Comparison of ENCODE assay signal across 10 cellular contexts in the genomic region with DNA sequence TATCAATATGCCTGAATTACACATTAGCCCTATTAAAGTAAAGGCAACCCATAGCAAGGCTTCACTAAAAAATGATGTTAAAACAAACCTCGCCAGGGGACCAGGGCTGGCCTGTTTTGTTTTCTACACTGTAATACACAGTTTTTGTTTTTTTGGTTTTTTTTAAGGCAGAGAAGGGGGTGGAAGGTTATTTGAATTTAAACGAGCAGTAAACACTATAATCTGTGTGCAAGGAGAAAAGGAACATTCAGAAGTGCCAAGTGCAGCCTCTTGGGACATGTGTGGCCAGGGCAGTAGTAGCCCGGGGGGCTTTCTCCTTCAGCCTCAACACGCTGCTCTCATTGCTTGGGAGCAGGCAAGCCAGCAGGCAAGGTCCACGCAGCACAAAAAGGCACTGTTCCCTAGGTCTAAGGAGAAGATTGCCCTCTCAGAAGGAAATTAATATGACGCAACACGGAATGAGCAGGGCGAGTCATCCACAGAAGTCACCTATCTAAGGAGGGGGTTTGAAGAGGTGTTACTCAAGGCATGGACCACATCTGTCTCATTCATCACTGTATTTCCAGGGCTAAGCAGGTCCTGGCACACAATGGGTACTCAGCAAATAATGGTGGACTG. TPM values are rescaled to one million over a fixed set of nuclear protein-coding genes. Genes with fewer than 3 reads are reported as not detected.
DNase-seq lines count a peak whose midpoint lies in the region; ATAC-seq and TF ChIP-seq lines count a peak whose summit lies in the region.
"Had no signal": no experiment of that assay in that cellular context is flagged by ENCODE, and none has a peak within 500 bp of the region (broad histone marks: within the 10 kb centered on the region; RNA-seq: fewer than 3 reads in every experiment).

No MANE protein-coding gene starts in this region.

- H4K5ac ChIP-seq in H9 (ENCODE audit: insufficient read length, low read depth, low read length), result no peak overlapping the region

- no peaks in the 10 kb centered on the region for H3K9me3 ChIP-seq in H9 (ENCODE audit: control insufficient read depth, low read depth, low read length)
- H3K9me3 ChIP-seq in PC-9 (ENCODE audit: insufficient read depth, low read depth), result no peaks in the 10 kb centered on the region
- no peaks in the 10 kb centered on the region for H3K9me3 ChIP-seq in stomach

- H3T11ph ChIP-seq in H9 (ENCODE audit: low read length), result no peak overlapping the region

- CTCF ChIA-PET in PC-9 (lab: Charles Lee), result no interaction called here

- H3K4me3 Mint-ChIP-seq in H9, result no peak overlapping the region
- H3K4me3 Mint-ChIP-seq: central memory CD8-positive, alpha-beta T cell had no signal

- H4K8ac ChIP-seq in H9 (replicated peaks; ENCODE audit: insufficient read length, low read depth, low read length), result no peak overlapping the region

- H3K9me3 Mint-ChIP-seq in H9, result no peaks in the 10 kb centered on the region
- H3K9me3 Mint-ChIP-seq: central memory CD8-positive, alpha-beta T cell had no signal

- no peak for TF ChIP-seq EP300 in stomach (IDR thresholded peaks at IDR 0.05)

- no peak for TF ChIP-seq POLR2A in stomach (IDR thresholded peaks at IDR 0.05)

- H3K56ac ChIP-seq in H9 (ENCODE audit: insufficient read length, low read depth, low read length), result no peak overlapping the region

- no peak overlapping the region for H2AK5ac ChIP-seq in H9 (ENCODE audit: insufficient read length, low read length)

- TF ChIP-seq CTCF in H9 (conservative IDR thresholded peaks at IDR 0.05) (no peak), PC-9 (conservative IDR thresholded peaks at IDR 0.05) (no peak), fibroblast of mammary gland (conservative IDR thresholded peaks at IDR 0.05; ENCODE audit: control insufficient read depth, insufficient read depth, low read depth, low read length) (no peak), stomach (IDR thresholded peaks at IDR 0.05) (no peak)

- no peaks in the 10 kb centered on the region for H3K23me2 ChIP-seq in H9 (ENCODE audit: insufficient read length, low read depth, low read length, poor library complexity, severe bottlenecking)

- H3K36me3 ChIP-seq in PC-9 (ENCODE audit: low read depth) (no peaks in the 10 kb centered on the region), stomach (peaks cover 0 to under 1% (median 0%) of the 10 kb centered on the region in 4 donors)

- H2AFZ ChIP-seq in H9 (ENCODE audit: low read length) (no peak overlapping the region), PC-9 (no peak overlapping the region)

- peaks cover 13 to 23% of the 10 kb centered on the region in 2 experiments for H3K4me1 Mint-ChIP-seq in H9

- peak overlapping the region; percentile 30 for H2BK5ac ChIP-seq in H9 (ENCODE audit: insufficient read length, low read length)

- POLR2A ChIA-PET in PC-9 (lab: Charles Lee; ENCODE audit: unreplicated experiment), result no interaction called here

- H3F3A ChIP-seq in PC-9 (ENCODE audit: insufficient read depth, low read depth), result no peaks in the 10 kb centered on the region

- DNase-seq in H9, result no peak
- DNase-seq in PC-9, result peak in 1 of 2 experiments; percentile 59
- peak; percentile 73 for DNase-seq in fibroblast of mammary gland (ENCODE audit: low read depth)
- DNase-seq in stomach, result no peak
- no peak for DNase-seq in NCI-H1417 (lab: John Stamatoyannopoulos, UW)
- DNase-seq in COLO668 (lab: John Stamatoyannopoulos, UW; ENCODE audit: unreplicated experiment), result no peak
- DNase-seq: left ventricle myocardium superior, Right ventricle myocardium superior had no signal

- H3K4me3 ChIP-seq in PC-9 (no peak overlapping the region), fibroblast of mammary gland (ENCODE audit: control insufficient read depth, low read depth, low read length) (no peak overlapping the region), stomach (no peak overlapping the region)

- H3K4me1 ChIP-seq in H9 (ENCODE audit: insufficient read depth, low read length) (no peaks in the 10 kb centered on the region), PC-9 (replicated peaks; ENCODE audit: insufficient read depth) (peaks cover 18% of the 10 kb centered on the region), stomach (peaks cover 64 to 100% (median 81%) of the 10 kb centered on the region in 4 donors)

- H3K4ac ChIP-seq in H9 (ENCODE audit: low read depth, low read length), result no peak overlapping the region

- intact Hi-C loops in PC-9 (cut with micrococcal nuclease; ENCODE audit: unreplicated experiment) (no loop called here), stomach (cut with DNase I; ENCODE audit: low total_unique reads) (no loop called here)

- no peak overlapping the region for H2BK120ac ChIP-seq in H9 (ENCODE audit: low read depth, low read length, poor library complexity, severe bottlenecking)

- H3K79me2 ChIP-seq in H9 (ENCODE audit: insufficient read depth, low read length) (no peaks in the 10 kb centered on the region), PC-9 (ENCODE audit: low read depth) (no peaks in the 10 kb centered on the region)

- H3K79me1 ChIP-seq in H9 (ENCODE audit: insufficient read depth, low read depth, low read length, poor library complexity, severe bottlenecking), result no peaks in the 10 kb centered on the region

- H3K23ac ChIP-seq in H9 (ENCODE audit: insufficient read length, low read depth, low read length), result no peak overlapping the region

- H3K27me3 ChIP-seq in H9 (ENCODE audit: insufficient read depth, low read length) (no peaks in the 10 kb centered on the region), PC-9 (ENCODE audit: insufficient read depth, low read depth) (no peaks in the 10 kb centered on the region), stomach (no peaks in the 10 kb centered on the region)

- BruUV-seq in PC-9 (replicated peaks; lab: Mats Ljungman, UMichigan), result no TSS peak

- H2BK15ac ChIP-seq in H9 (ENCODE audit: low read depth, low read length), result no peak overlapping the region

- no peak overlapping the region for H3K14ac ChIP-seq in H9 (ENCODE audit: insufficient read depth, low read length)

- ATAC-seq in GM19452 (IDR thresholded peaks at IDR 0.05; ENCODE audit: unreplicated experiment), result no peak
- ATAC-seq: left ventricle myocardium superior had no signal

- no peak overlapping the region for H3K9ac ChIP-seq in H9 (ENCODE audit: extremely low read depth, insufficient read length, low read length)

- no peak overlapping the region for H3K27ac ChIP-seq in H9 (ENCODE audit: insufficient read length, low read depth, low read length)
- no peak overlapping the region for H3K27ac ChIP-seq in PC-9
- peak overlapping the region in 3 of 5 donors; percentile 2 to 37 (median 2) for H3K27ac ChIP-seq in stomach

- no peak overlapping the region for H2BK12ac ChIP-seq in H9 (ENCODE audit: insufficient read length, low read depth, low read length)

- no peaks in the 10 kb centered on the region for H3K36me3 Mint-ChIP-seq in H9 (ENCODE audit: insufficient read depth in 1 of 3, low read depth in 3 of 3)

- H3K9me2 ChIP-seq in PC-9 (ENCODE audit: insufficient read depth), result no peaks in the 10 kb centered on the region

- no peak overlapping the region for H4K91ac ChIP-seq in H9 (ENCODE audit: insufficient read length, low read depth, low read length)

- H4K20me1 ChIP-seq in H9 (ENCODE audit: control insufficient read depth, insufficient read depth, insufficient read length), result no peaks in the 10 kb centered on the region
- no peaks in the 10 kb centered on the region for H4K20me1 ChIP-seq in PC-9 (ENCODE audit: insufficient read depth)

- no peak overlapping the region for H3K18ac ChIP-seq in H9 (ENCODE audit: insufficient read length, low read depth, low read length)

- no peak overlapping the region for H2BK20ac ChIP-seq in H9 (ENCODE audit: low read depth, low read length, poor library complexity, severe bottlenecking)

- no CpG with 5 or more reads among the region's 8 CpGs for WGBS in H9 (ENCODE audit: extremely low coverage, insufficient read length, low lambda C conversion rate)
- WGBS in stomach, 5 donors, result 57 to 68% (median 65%) methylated on average over 8 of the region's 8 CpGs

- no peak overlapping the region for H3K27ac Mint-ChIP-seq in H9

- H3K27me3 Mint-ChIP-seq in H9 (ENCODE audit: low read depth), result no peaks in the 10 kb centered on the region
- H3K27me3 Mint-ChIP-seq: central memory CD8-positive, alpha-beta T cell had no signal

- no peak overlapping the region for H3K4me2 ChIP-seq in H9 (ENCODE audit: insufficient read depth, insufficient read length, low read length)
- peak overlapping the region; percentile 21; the same call in 1 of the 2 replicates for H3K4me2 ChIP-seq in PC-9

RNA-seq across cellular contexts. Expression of a gene that starts 16.2 kb away (rescaled TPM):
- total RNA-seq in H9 (2021) (10.6 and 14.4 TPM in 2 replicates), PC-9 (2021) (40.4 and 46.5 TPM in 2 replicates), stomach (10 to 100 TPM; 22.2 to 60.0 (median 31.8) TPM)
- 10 to 100 TPM; 26.7 to 83.6 (median 74.6) TPM for polyA plus RNA-seq in stomach

Comparison
In these comparisons a context has a peak if more than half of its experiments do, and no peak if none do; other contexts are left out.
1. H3K27ac ChIP-seq: peak in stomach (3 of 5); none in H9 (single experiment) and PC-9 (single experiment).